Comparison of ENCODE assay signal across 22 cellular contexts in the genomic region with DNA sequence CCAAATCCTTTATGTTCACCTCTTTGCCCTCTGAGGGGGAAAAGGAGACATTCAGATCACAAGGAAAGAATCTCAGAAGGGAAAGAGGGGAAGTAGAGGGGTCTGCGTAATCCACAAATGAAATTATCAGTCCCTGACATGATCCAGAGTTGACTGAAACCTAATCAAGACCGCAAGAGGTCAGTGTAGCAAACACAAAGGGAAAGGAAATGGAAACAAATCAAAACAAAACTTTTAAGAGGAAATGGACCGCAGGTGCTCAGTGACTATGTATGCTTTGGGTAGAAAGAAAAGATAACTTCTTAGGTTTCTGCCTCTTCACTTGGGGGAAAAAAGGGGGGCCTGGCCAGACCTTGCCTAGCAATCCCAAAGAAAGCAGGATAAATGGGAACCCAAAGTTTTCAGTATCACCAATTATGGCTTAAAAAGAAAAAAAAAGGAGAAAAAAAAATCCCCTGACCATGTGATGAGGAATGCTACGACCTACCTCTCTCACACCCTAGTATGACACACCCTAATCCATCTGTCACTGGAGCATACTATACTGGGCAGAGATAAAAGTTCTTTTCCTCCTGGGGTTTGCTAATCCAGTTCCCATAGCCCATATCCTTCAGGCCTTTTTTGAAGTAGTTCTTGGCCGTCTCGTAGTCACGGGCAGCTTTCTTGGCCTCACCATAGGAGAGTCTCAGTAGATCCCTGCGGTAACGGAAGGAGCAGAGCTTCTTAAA. TPM values are rescaled to one million over a fixed set of nuclear protein-coding genes. Genes with fewer than 3 reads are reported as not detected.
DNase-seq lines count a peak whose midpoint lies in the region; ATAC-seq lines count a peak whose summit lies in the region.
"Had no signal": no experiment of that assay in that cellular context is flagged by ENCODE, and none has a peak within 500 bp of the region (broad histone marks: within the 10 kb centered on the region; RNA-seq: fewer than 3 reads in every experiment).

No MANE protein-coding gene starts in this region.

- no peak overlapping the region for H3K4me3 Mint-ChIP-seq in activated T-cell treated with anti-CD3 and anti-CD28 coated beads, Interleukin-2, amount 50 U/mL, for 72 hours
- no peak overlapping the region for H3K4me3 Mint-ChIP-seq in activated T-cell treated with anti-CD3 and anti-CD28 coated beads, Interleukin-2, amount 50 U/mL, for 4 hours
- H3K4me3 Mint-ChIP-seq: CD14-positive monocyte, naive B cell had no signal

- no peaks in the 10 kb centered on the region for H3K27me3 Mint-ChIP-seq in activated T-cell treated with anti-CD3 and anti-CD28 coated beads, Interleukin-2, amount 50 U/mL, for 72 hours (ENCODE audit: low read depth)
- no peaks in the 10 kb centered on the region for H3K27me3 Mint-ChIP-seq in activated T-cell treated with anti-CD3 and anti-CD28 coated beads, Interleukin-2, amount 50 U/mL, for 4 hours (ENCODE audit: low read depth)
- H3K27me3 Mint-ChIP-seq: naive B cell had no signal

- H3K9me3 ChIP-seq in SK-N-MC (ENCODE audit: low read depth, low read length) = no peaks in the 10 kb centered on the region
- no peaks in the 10 kb centered on the region for H3K9me3 ChIP-seq in stomach smooth muscle (ENCODE audit: control insufficient read depth in 2 of 2, low read length in 2 of 2)
- H3K9me3 ChIP-seq: lower lobe of right lung, pancreas, testis had no signal

- H3K27ac ChIP-seq in SK-N-MC (peak overlapping the region; percentile 33; the same call in 1 of the 2 replicates), stomach smooth muscle (ENCODE audit: low read length) (peak overlapping the region; percentile 31)
- H3K27ac ChIP-seq: lower lobe of right lung, pancreas, testis had no signal

- no peaks in the 10 kb centered on the region for H3K4me1 ChIP-seq in stomach smooth muscle (ENCODE audit: control insufficient read depth, insufficient read depth, low read length)
- H3K4me1 ChIP-seq: lower lobe of right lung, pancreas, testis had no signal

- no peaks in the 10 kb centered on the region for H3K9me3 Mint-ChIP-seq in activated T-cell treated with anti-CD3 and anti-CD28 coated beads, Interleukin-2, amount 50 U/mL, for 72 hours
- H3K9me3 Mint-ChIP-seq in activated T-cell treated with anti-CD3 and anti-CD28 coated beads, Interleukin-2, amount 50 U/mL, for 4 hours = no peaks in the 10 kb centered on the region
- H3K9me3 Mint-ChIP-seq: CD14-positive monocyte, naive B cell had no signal

- H3K4me3 ChIP-seq in SK-N-MC (no peak overlapping the region), stomach smooth muscle (ENCODE audit: low read length in 2 of 2) (no peak overlapping the region)
- H3K4me3 ChIP-seq: lower lobe of right lung, pancreas, testis had no signal

- ATAC-seq in activated T-cell treated with anti-CD3 and anti-CD28 coated beads, Interleukin-2, amount 50 U/mL, for 72 hours (replicated peaks in 1 of 2) = no peak
- no peak for ATAC-seq in activated T-cell treated with anti-CD3 and anti-CD28 coated beads, Interleukin-2, amount 50 U/mL, for 4 hours
- ATAC-seq in esophagus mucosa = peak; percentile 50
- ATAC-seq in HG02763 (IDR thresholded peaks at IDR 0.05; ENCODE audit: unreplicated experiment) = no peak
- ATAC-seq in HG03432 (IDR thresholded peaks at IDR 0.05; ENCODE audit: unreplicated experiment) = no peak

- no peaks in the 10 kb centered on the region for H3K4me1 Mint-ChIP-seq in activated T-cell treated with anti-CD3 and anti-CD28 coated beads, Interleukin-2, amount 50 U/mL, for 72 hours (ENCODE audit: low read depth)
- H3K4me1 Mint-ChIP-seq in activated T-cell treated with anti-CD3 and anti-CD28 coated beads, Interleukin-2, amount 50 U/mL, for 4 hours (ENCODE audit: low read depth) = no peaks in the 10 kb centered on the region
- H3K4me1 Mint-ChIP-seq: CD14-positive monocyte had no signal

- DNase-seq in activated T-cell treated with anti-CD3 and anti-CD28 coated beads, Interleukin-2, amount 50 U/mL, for 72 hours = no peak
- DNase-seq in activated T-cell treated with anti-CD3 and anti-CD28 coated beads, Interleukin-2, amount 50 U/mL, for 4 hours = no peak
- no peak for DNase-seq in SK-N-MC (ENCODE audit: low read depth, low spot score)
- no peak for DNase-seq in SKM-1 treated with dmso at 0.1 percent for 144 hours (lab: John Stamatoyannopoulos, UW; ENCODE audit: unreplicated experiment)
- DNase-seq: activated CD4-positive, alpha-beta T cell treated with anti-CD3 and anti-CD28 coated beads, Interleukin-2, amount 50 U/mL, for 1 hour; activated T-cell treated with anti-CD3 and anti-CD28 coated beads, Interleukin-2, amount 50 U/mL, for 1 hour; central memory CD4-positive, alpha-beta T cell; DMS153; effector memory CD4-positive, alpha-beta T cell; lower lobe of right lung; naive B cell; NCI-H146; NCI-H2227 treated with DMSO at 0.1 percent for 48 hours; pancreas; RPMI8226; stimulated activated CD4-positive, alpha-beta T cell treated with anti-CD3 and anti-CD28 coated beads, Interleukin-2, amount 100 ng/mL, for 48 hours; testis had no signal

- peak overlapping the region; percentile 18 for H3K27ac Mint-ChIP-seq in activated T-cell treated with anti-CD3 and anti-CD28 coated beads, Interleukin-2, amount 50 U/mL, for 72 hours

- peaks cover 99% of the 10 kb centered on the region for H3K36me3 ChIP-seq in SK-N-MC (ENCODE audit: insufficient read depth, low read length)
- H3K36me3 ChIP-seq in stomach smooth muscle (ENCODE audit: control insufficient read depth in 2 of 2, insufficient read depth in 2 of 2, low read length in 2 of 2) = peaks cover 83 to 88% of the 10 kb centered on the region in 2 donors

- peaks cover 19 to 50% of the 10 kb centered on the region in 2 donors for H3K36me3 Mint-ChIP-seq in activated T-cell treated with anti-CD3 and anti-CD28 coated beads, Interleukin-2, amount 50 U/mL, for 72 hours (ENCODE audit: insufficient read depth in 2 of 2)
- H3K36me3 Mint-ChIP-seq in activated T-cell treated with anti-CD3 and anti-CD28 coated beads, Interleukin-2, amount 50 U/mL, for 4 hours (ENCODE audit: insufficient read depth) = peaks cover 58% of the 10 kb centered on the region

- H3K9ac ChIP-seq in SK-N-MC (ENCODE audit: insufficient read length) (no peak overlapping the region), stomach smooth muscle (ENCODE audit: low read length in 2 of 2) (no peak overlapping the region)

- H3K27me3 ChIP-seq in stomach smooth muscle (ENCODE audit: control insufficient read depth in 1 of 2, insufficient read depth in 2 of 2, low read length in 2 of 2) = no peaks in the 10 kb centered on the region
- H3K27me3 ChIP-seq: pancreas, testis had no signal

RNA-seq across cellular contexts. Expression of a gene that starts 16.9 kb away (rescaled TPM):
- total RNA-seq in activated T-cell treated with anti-CD3 and anti-CD28 coated beads, Interleukin-2, amount 50 U/mL, for 72 hours = under 1 TPM in 1 of 2 donors, not detected in 1; 0.05 TPM
- total RNA-seq in activated T-cell treated with anti-CD3 and anti-CD28 coated beads, Interleukin-2, amount 50 U/mL, for 4 hours = under 1 TPM in 1 of 3 donors, not detected in 2; 0.14 TPM
- total RNA-seq in esophagus mucosa = 0.20 TPM
- total RNA-seq: lower lobe of right lung had no signal

RNA-seq across cellular contexts. Expression of a gene that starts 23.6 kb away (rescaled TPM):
- 100 to 1,000 TPM; 257 to 305 TPM for total RNA-seq in activated T-cell treated with anti-CD3 and anti-CD28 coated beads, Interleukin-2, amount 50 U/mL, for 72 hours
- total RNA-seq in activated T-cell treated with anti-CD3 and anti-CD28 coated beads, Interleukin-2, amount 50 U/mL, for 4 hours = 100 to 1,000 TPM; 218 to 245 (median 245) TPM
- 77.4 TPM for total RNA-seq in esophagus mucosa

RNA-seq across cellular contexts. Expression of a gene that starts 26.0 kb away (rescaled TPM):
- total RNA-seq in activated T-cell treated with anti-CD3 and anti-CD28 coated beads, Interleukin-2, amount 50 U/mL, for 72 hours = 100 to 1,000 TPM in 1 of 2 donors, 10 to 100 TPM in 1; 99.6 to 102 TPM
- total RNA-seq in activated T-cell treated with anti-CD3 and anti-CD28 coated beads, Interleukin-2, amount 50 U/mL, for 4 hours = 100 to 1,000 TPM in 2 of 3 donors, 10 to 100 TPM in 1; 99.0 to 106 (median 103) TPM
- 37.3 TPM for total RNA-seq in esophagus mucosa
